In genomic region chr3:58205981-58206380, GRCh38 we compare ENCODE assay signal across 18 cellular contexts. TPM values are rescaled to one million over a fixed set of nuclear protein-coding genes. Genes with fewer than 3 reads are reported as not detected.
DNase-seq lines count a peak whose midpoint lies in the region; ATAC-seq and TF ChIP-seq lines count a peak whose summit lies in the region.
"Had no signal": no experiment of that assay in that cellular context is flagged by ENCODE, and none has a peak within 500 bp of the region (broad histone marks: within the 10 kb centered on the region; RNA-seq: fewer than 3 reads in every experiment).

No MANE protein-coding gene starts in this region.

- H3K36me3 ChIP-seq in RWPE2 (ENCODE audit: low read depth) (no peaks in the 10 kb centered on the region), osteoblast (ENCODE audit: insufficient read depth, low read length) (no peaks in the 10 kb centered on the region), MG63 (no peaks in the 10 kb centered on the region)
- H3K36me3 ChIP-seq: BE2C, Peyer's patch had no signal

- TF ChIP-seq CTCF in HFFc6 (IDR thresholded peaks at IDR 0.05) (no peak), RWPE2 (IDR thresholded peaks at IDR 0.05; ENCODE audit: poor library complexity, severe bottlenecking) (no peak), osteoblast (IDR thresholded peaks at IDR 0.05; ENCODE audit: extremely low read depth, low read depth, low read length) (no peak)

- H3K9me3 Mint-ChIP-seq in HFFc6: 0 out of 2 replicates have a peak, but pooled peaks cover 4% of the 10 kb centered on the region
- H3K9me3 Mint-ChIP-seq: CD4-positive, alpha-beta T cell had no signal

- H3K4me3 ChIP-seq in RWPE2 (ENCODE audit: severe bottlenecking): no peak overlapping the region
- H3K4me3 ChIP-seq in osteoblast (ENCODE audit: insufficient read depth, low read length): no peak overlapping the region
- no peak overlapping the region for H3K4me3 ChIP-seq in MG63
- H3K4me3 ChIP-seq: K562, Peyer's patch had no signal

- H3K4me1 ChIP-seq in RWPE2 (ENCODE audit: insufficient read depth, poor library complexity, severe bottlenecking) (peaks cover 13% of the 10 kb centered on the region), osteoblast (ENCODE audit: insufficient read depth, low read length) (peaks cover 10% of the 10 kb centered on the region)
- H3K4me1 ChIP-seq: BE2C had no signal

- peak overlapping the region; percentile 28 for H2AFZ ChIP-seq in osteoblast (ENCODE audit: low read length)

- H3K9me3 ChIP-seq in RWPE2 (ENCODE audit: severe bottlenecking) (no peaks in the 10 kb centered on the region), osteoblast (ENCODE audit: low read depth, low read length) (no peaks in the 10 kb centered on the region), MG63 (no peaks in the 10 kb centered on the region)
- H3K9me3 ChIP-seq: BE2C, Peyer's patch had no signal

- peaks cover 46% of the 10 kb centered on the region for H3K4me1 Mint-ChIP-seq in HFFc6 (ENCODE audit: low read depth)

- no peaks in the 10 kb centered on the region for H3K79me2 ChIP-seq in osteoblast (ENCODE audit: insufficient read depth, low read length)

- H3K27me3 Mint-ChIP-seq in HFFc6 (ENCODE audit: insufficient read depth): no peaks in the 10 kb centered on the region; the same call in none of the 2 replicates

- H3K4me2 ChIP-seq in osteoblast (ENCODE audit: insufficient read depth, low read length): peak overlapping the region; percentile 68

- DNase-seq in HFFc6 (no peak), RWPE2 (ENCODE audit: low spot score) (no peak), epithelial cell of prostate (ENCODE audit: low read depth, low spot score) (no peak), osteoblast (ENCODE audit: insufficient read length, low spot score, missing footprints) (no peak), MG63 (no peak), nucleus accumbens (lab: John Stamatoyannopoulos, UW) (no peak), hypothalamus (lab: John Stamatoyannopoulos, UW) (no peak)
- DNase-seq: BE2C; CD4-positive, alpha-beta T cell; DMS53; GOT3; MV-4-11; NCI-H1417; NCI-H2029; Peyer's patch; SHP77 had no signal

- H3K27ac ChIP-seq in RWPE2 (ENCODE audit: poor library complexity, severe bottlenecking) (peak overlapping the region; percentile 33), epithelial cell of prostate (peak overlapping the region; percentile 61), osteoblast (ENCODE audit: low read depth, low read length) (no peak overlapping the region)
- H3K27ac ChIP-seq: Peyer's patch had no signal

- peak overlapping the region; percentile 87 for H3K27ac Mint-ChIP-seq in HFFc6
- H3K27ac Mint-ChIP-seq: CD4-positive, alpha-beta T cell had no signal

- H4K20me1 ChIP-seq in osteoblast (ENCODE audit: insufficient read depth, low read length): no peaks in the 10 kb centered on the region

- no peaks in the 10 kb centered on the region; the same call in 1 of the 2 replicates for H3K36me3 Mint-ChIP-seq in HFFc6 (ENCODE audit: low read depth)

- ATAC-seq in RWPE2 (ENCODE audit: low read depth): no peak

- H3K4me3 Mint-ChIP-seq in HFFc6: no peak overlapping the region; the same call in 1 of the 2 replicates
- H3K4me3 Mint-ChIP-seq: CD4-positive, alpha-beta T cell had no signal

- H3K27me3 ChIP-seq in RWPE2 (ENCODE audit: insufficient read depth, poor library complexity, severe bottlenecking) (no peaks in the 10 kb centered on the region), osteoblast (ENCODE audit: insufficient read depth, low read length) (peaks cover 12% of the 10 kb centered on the region), MG63 (no peaks in the 10 kb centered on the region)
- H3K27me3 ChIP-seq: BE2C, Peyer's patch had no signal

RNA-seq across cellular contexts. Expression of gene DNASE1L3, which starts 4.8 kb away (rescaled TPM):
- not detected for total RNA-seq in HFFc6 (2021; fragmentation: NEBNext Ultra II Directional; extraction: Animal tissue kit (Norgen Biotek cat#: 25700))
- total RNA-seq in osteoblast: not detected in 2 replicates
- not detected in 2 replicates for total RNA-seq in MG63 (2014; rRNA removed; shearing (Covaris generic); ENCODE audit: low replicate concordance)
- total RNA-seq: K562, NCI-H460 had no signal

RNA-seq across cellular contexts. Expression of gene ABHD6, which starts 31.6 kb away (rescaled TPM):
- total RNA-seq in HFFc6 (2021; fragmentation: NEBNext Ultra II Directional; extraction: Animal tissue kit (Norgen Biotek cat#: 25700)): 1 to 10 TPM; 6.1 to 8.9 (median 6.5) TPM
- total RNA-seq in osteoblast: 5.1 and 5.9 TPM in 2 replicates
- total RNA-seq in MG63 (2014; rRNA removed; shearing (Covaris generic); ENCODE audit: low replicate concordance): 1.9 and 2.1 TPM in 2 replicates
